In genomic region chr13:90393408-90393807, GRCh38 we compare ENCODE assay signal across 1 cellular context.
TF ChIP-seq lines count a peak whose summit lies in the region.

No MANE protein-coding gene starts in this region.

TF ChIP-seq in K562, 482 proteins besides CTCF, POLR2A, EP300 and RAD21 (continued from another document and continues in another):
- TF ChIP-seq ZBTB49 (CRISPR knock-in tag; IDR thresholded peaks at IDR 0.05; ENCODE audit: borderline replicate concordance) (no peak), OTX1 (CRISPR knock-in tag; IDR thresholded peaks at IDR 0.05) (no peak), TAF1 (IDR thresholded peaks at IDR 0.05; ENCODE audit: control insufficient read depth, extremely low read depth, insufficient read depth, low read length, severe bottlenecking) (no peak), ZNF740 (CRISPR knock-in tag; IDR thresholded peaks at IDR 0.05) (no peak), ZNF740 (tag; IDR thresholded peaks at IDR 0.05) (no peak), PATZ1 (CRISPR knock-in tag; IDR thresholded peaks at IDR 0.05; ENCODE audit: borderline replicate concordance) (no peak), MCM2 (IDR thresholded peaks at IDR 0.05; ENCODE audit: low read depth) (no peak), U2AF2 (optimal IDR thresholded peaks at IDR 0.05; ENCODE audit: low read depth, low read length) (peak; percentile 27), SRSF1 (IDR thresholded peaks at IDR 0.05; ENCODE audit: low read depth, low read length) (0 out of 2 replicates have a peak, but pooled peaks have one; percentile 83), PURB (CRISPR knock-in tag; IDR thresholded peaks at IDR 0.05; ENCODE audit: low read depth) (no peak), RFX7 (CRISPR knock-in tag; IDR thresholded peaks at IDR 0.05) (no peak), SIN3A (IDR thresholded peaks at IDR 0.05; ENCODE audit: borderline replicate concordance in 2 of 2, control insufficient read depth in 1 of 2, low read depth in 2 of 2, low read length in 2 of 2) (no peak), KAT2B (IDR thresholded peaks at IDR 0.05; ENCODE audit: low read depth, low read length) (no peak), RNF2 (IDR thresholded peaks at IDR 0.05) (no peak), USF2 (CRISPR knock-in tag; IDR thresholded peaks at IDR 0.05) (no peak), ZNF518B (CRISPR knock-in tag; IDR thresholded peaks at IDR 0.05) (0 out of 2 replicates have a peak, but pooled peaks have one; percentile 26), ZSCAN29 (IDR thresholded peaks at IDR 0.05) (no peak), MGA (IDR thresholded peaks at IDR 0.05) (no peak), DEAF1 (CRISPR knock-in tag; IDR thresholded peaks at IDR 0.05) (no peak), MYBL2 (IDR thresholded peaks at IDR 0.05; ENCODE audit: low read depth) (no peak), MYBL2 (CRISPR knock-in tag; IDR thresholded peaks at IDR 0.05; ENCODE audit: borderline replicate concordance) (no peak), ZNF551 (CRISPR knock-in tag; IDR thresholded peaks at IDR 0.05) (0 out of 2 replicates have a peak, but pooled peaks have one; percentile 22), NCOA2 (IDR thresholded peaks at IDR 0.05; ENCODE audit: partially characterized antibody in 2 of 2) (peak in 1 of 2 experiments; percentile 19), HES1 (IDR thresholded peaks at IDR 0.05; ENCODE audit: low read depth) (no peak), ZKSCAN3 (CRISPR knock-in tag; IDR thresholded peaks at IDR 0.05) (0 out of 2 replicates have a peak, but pooled peaks have one; percentile 12), ZNF699 (CRISPR knock-in tag; IDR thresholded peaks at IDR 0.05; ENCODE audit: insufficient replicate concordance) (no peak), CSDE1 (IDR thresholded peaks at IDR 0.05) (no peak), FOXP1 (CRISPR knock-in tag; IDR thresholded peaks at IDR 0.05) (no peak), ZNF695 (CRISPR knock-in tag; IDR thresholded peaks at IDR 0.05) (no peak), ZFP1 (CRISPR knock-in tag; IDR thresholded peaks at IDR 0.05) (no peak), ARNT (IDR thresholded peaks at IDR 0.05) (no peak)
